Comparison of ENCODE assay signal across 11 cellular contexts in genomic region chr6:1482381-1483166, GRCh38.
A peak's percentile ranks its signal among the peaks of the same experiment; 100 is the strongest.
DNase-seq lines count a peak whose midpoint lies in the region; ATAC-seq and TF ChIP-seq lines count a peak whose summit lies in the region.
"Had no signal": no experiment of that assay in that cellular context is flagged by ENCODE, and none has a peak within 500 bp of the region (broad histone marks: within the 10 kb centered on the region; RNA-seq: fewer than 3 reads in every experiment).

No MANE protein-coding gene starts in this region.

- H3K27ac Mint-ChIP-seq in endothelial cell (ENCODE audit: unreplicated experiment): no peak overlapping the region
- H3K27ac Mint-ChIP-seq in stimulated activated effector memory CD8-positive, alpha-beta T cell treated with anti-CD3 and anti-CD28 coated beads, Interleukin-12 subunit alpha, Interleukin-12 subunit beta, amount 100 ng/mL, for 72 hours: no peak overlapping the region

- no peak overlapping the region for H3K4me3 Mint-ChIP-seq in endothelial cell (ENCODE audit: unreplicated experiment)
- H3K4me3 Mint-ChIP-seq in stimulated activated effector memory CD8-positive, alpha-beta T cell treated with anti-CD3 and anti-CD28 coated beads, Interleukin-12 subunit alpha, Interleukin-12 subunit beta, amount 100 ng/mL, for 72 hours: no peak overlapping the region

- no peaks in the 10 kb centered on the region for H3K27me3 Mint-ChIP-seq in endothelial cell (ENCODE audit: unreplicated experiment)

- H3K36me3 Mint-ChIP-seq in endothelial cell (ENCODE audit: low read depth, unreplicated experiment): no peaks in the 10 kb centered on the region
- H3K36me3 Mint-ChIP-seq in stimulated activated effector memory CD8-positive, alpha-beta T cell treated with anti-CD3 and anti-CD28 coated beads, Interleukin-12 subunit alpha, Interleukin-12 subunit beta, amount 100 ng/mL, for 72 hours: no peaks in the 10 kb centered on the region

- H3K36me3 ChIP-seq in SJSA1: no peaks in the 10 kb centered on the region

- H3K4me1 ChIP-seq in SJSA1 (replicated peaks): peaks cover 80% of the 10 kb centered on the region

- no peak overlapping the region for H3K4me3 ChIP-seq in SJSA1

- H3K27me3 ChIP-seq in SJSA1 (replicated peaks): no peaks in the 10 kb centered on the region

- H3K4me1 Mint-ChIP-seq in endothelial cell (ENCODE audit: unreplicated experiment): no peaks in the 10 kb centered on the region
- no peaks in the 10 kb centered on the region for H3K4me1 Mint-ChIP-seq in stimulated activated effector memory CD8-positive, alpha-beta T cell treated with anti-CD3 and anti-CD28 coated beads, Interleukin-12 subunit alpha, Interleukin-12 subunit beta, amount 100 ng/mL, for 72 hours

- DNase-seq in EL (peak; percentile 48), GM20000 (ENCODE audit: low spot score) (peak; percentile 57), SJSA1 (ENCODE audit: low read depth in 1 of 2, low spot score in 2 of 2) (no peak), endothelial cell (ENCODE audit: low spot score) (no peak), DMS53 (lab: John Stamatoyannopoulos, UW) (no peak), medulla oblongata (ENCODE audit: extremely low spot score) (no peak)
- DNase-seq in stimulated activated effector memory CD8-positive, alpha-beta T cell treated with anti-CD3 and anti-CD28 coated beads, Interleukin-12 subunit alpha, Interleukin-12 subunit beta, amount 100 ng/mL, for 72 hours (ENCODE audit: low spot score in 2 of 2): no peak
- DNase-seq: activated CD4-positive, alpha-beta T cell treated with anti-CD3 and anti-CD28 coated beads for 48 hours; C1 segment of cervical spinal cord; NK-92 treated with Interleukin-12 subunit alpha and Interleukin-12 subunit beta, amount 100 ng/mL, for 24 hours had no signal

- TF ChIP-seq CTCF in GM20000 (IDR thresholded peaks at IDR 0.05; ENCODE audit: extremely low read depth, missing control alignments): no peak
- no peak for TF ChIP-seq CTCF in endothelial cell (IDR thresholded peaks at IDR 0.05; ENCODE audit: unreplicated experiment)

- H3K27ac ChIP-seq in SJSA1: peak overlapping the region; percentile 92

- ATAC-seq in HG03066 (IDR thresholded peaks at IDR 0.05; ENCODE audit: low read depth, unreplicated experiment): peak; percentile 87
- no peak for ATAC-seq in stimulated activated effector memory CD8-positive, alpha-beta T cell treated with anti-CD3 and anti-CD28 coated beads, Interleukin-12 subunit alpha, Interleukin-12 subunit beta, amount 100 ng/mL, for 72 hours

- H3K9me3 ChIP-seq in SJSA1 (replicated peaks): no peaks in the 10 kb centered on the region

- H3K9me3 Mint-ChIP-seq in endothelial cell (ENCODE audit: unreplicated experiment): no peaks in the 10 kb centered on the region
- H3K9me3 Mint-ChIP-seq in stimulated activated effector memory CD8-positive, alpha-beta T cell treated with anti-CD3 and anti-CD28 coated beads, Interleukin-12 subunit alpha, Interleukin-12 subunit beta, amount 100 ng/mL, for 72 hours: no peaks in the 10 kb centered on the region

Comparison
In these comparisons a context has a peak if more than half of its experiments do, and no peak if none do; other contexts are left out.
1. DNase-seq: peak in EL (single experiment) and GM20000 (single experiment); none in SJSA1 (0 of 2), endothelial cell (single experiment), stimulated activated effector memory CD8-positive, alpha-beta T cell treated with anti-CD3 and anti-CD28 coated beads, Interleukin-12 subunit alpha, Interleukin-12 subunit beta, amount 100 ng/mL, for 72 hours (0 of 2), DMS53 (single experiment) and medulla oblongata (single experiment).